30 cellular contexts compared by ENCODE assay signal in genomic region chr9:95450171-95451107, GRCh38.
DNase-seq lines count a peak whose midpoint lies in the region; ATAC-seq and TF ChIP-seq lines count a peak whose summit lies in the region.
"Had no signal": no experiment of that assay in that cellular context is flagged by ENCODE, and none has a peak within 500 bp of the region (broad histone marks: within the 10 kb centered on the region; RNA-seq: fewer than 3 reads in every experiment).

No MANE protein-coding gene starts in this region.

- H3K27me3 ChIP-seq in HUES48 (ENCODE audit: control insufficient read depth, insufficient read depth, low read length) (no peaks in the 10 kb centered on the region), ectodermal cell (ENCODE audit: control insufficient read depth, insufficient read depth, low read length, poor library complexity, severe bottlenecking) (no peaks in the 10 kb centered on the region), upper lobe of right lung (no peaks in the 10 kb centered on the region)
- H3K27me3 ChIP-seq: heart right ventricle, Peyer's patch, right atrium auricular region, testis, vagina had no signal

- H3K9me3 ChIP-seq in HUES48 (ENCODE audit: control insufficient read depth, insufficient read depth, low read length): no peaks in the 10 kb centered on the region
- H3K9me3 ChIP-seq in ectodermal cell (ENCODE audit: control insufficient read depth, low read length): no peaks in the 10 kb centered on the region
- no peaks in the 10 kb centered on the region for H3K9me3 ChIP-seq in upper lobe of right lung
- H3K9me3 ChIP-seq: heart right ventricle, Peyer's patch, right atrium auricular region, testis, vagina had no signal

- H3K4me3 Mint-ChIP-seq in mesothelial cell of epicardium: no peak overlapping the region
- H3K4me3 Mint-ChIP-seq: activated CD4-positive, alpha-beta T cell treated with anti-CD3 and anti-CD28 coated beads for 36 hours; activated CD8-positive, alpha-beta T cell treated with anti-CD3 and anti-CD28 coated beads for 36 hours; activated naive CD4-positive, alpha-beta T cell treated with anti-CD3 and anti-CD28 coated beads for 36 hours; memory B cell; naive thymus-derived CD4-positive, alpha-beta T cell had no signal

- H3K4me3 ChIP-seq in HUES48 (ENCODE audit: low read depth, low read length) (no peak overlapping the region), ectodermal cell (ENCODE audit: insufficient read depth, low read depth, low read length) (no peak overlapping the region), upper lobe of right lung (no peak overlapping the region)
- H3K4me3 ChIP-seq: heart right ventricle, Peyer's patch, right atrium auricular region, smooth muscle cell, testis, vagina had no signal

- H3K27ac Mint-ChIP-seq in mesothelial cell of epicardium: peak overlapping the region; percentile 41
- H3K27ac Mint-ChIP-seq: activated CD4-positive, alpha-beta T cell treated with anti-CD3 and anti-CD28 coated beads for 36 hours; activated CD8-positive, alpha-beta T cell treated with anti-CD3 and anti-CD28 coated beads for 36 hours; activated naive CD4-positive, alpha-beta T cell treated with anti-CD3 and anti-CD28 coated beads for 36 hours; memory B cell; naive thymus-derived CD4-positive, alpha-beta T cell had no signal

- H3K27me3 Mint-ChIP-seq in mesothelial cell of epicardium (ENCODE audit: low read depth): no peaks in the 10 kb centered on the region
- H3K27me3 Mint-ChIP-seq: activated CD4-positive, alpha-beta T cell treated with anti-CD3 and anti-CD28 coated beads for 36 hours; activated CD8-positive, alpha-beta T cell treated with anti-CD3 and anti-CD28 coated beads for 36 hours had no signal

- H3K36me3 ChIP-seq in HUES48 (ENCODE audit: control insufficient read depth, insufficient read depth, low read length): peaks cover 92% of the 10 kb centered on the region
- peaks cover 31% of the 10 kb centered on the region for H3K36me3 ChIP-seq in ectodermal cell (ENCODE audit: control insufficient read depth, insufficient read depth, low read length)
- H3K36me3 ChIP-seq in upper lobe of right lung: peaks cover 79% of the 10 kb centered on the region

- H3K4me1 Mint-ChIP-seq in mesothelial cell of epicardium: peaks cover 28% of the 10 kb centered on the region

- H3K36me3 Mint-ChIP-seq in mesothelial cell of epicardium: peaks cover 53% of the 10 kb centered on the region

- peaks cover 34% of the 10 kb centered on the region for H3K4me1 ChIP-seq in HUES48 (ENCODE audit: control insufficient read depth, insufficient read depth, low read length)
- H3K4me1 ChIP-seq in ectodermal cell (ENCODE audit: control insufficient read depth, insufficient read depth, low read length): peaks cover 58% of the 10 kb centered on the region
- H3K4me1 ChIP-seq in upper lobe of right lung: no peaks in the 10 kb centered on the region
- H3K4me1 ChIP-seq: Peyer's patch, right atrium auricular region, vagina had no signal

- no peak for ATAC-seq in upper lobe of right lung
- ATAC-seq: activated CD4-positive, alpha-beta T cell treated with anti-CD3 and anti-CD28 coated beads for 36 hours; activated CD8-positive, alpha-beta T cell treated with anti-CD3 and anti-CD28 coated beads for 36 hours; heart right ventricle; left lobe of liver; naive thymus-derived CD4-positive, alpha-beta T cell; stimulated activated naive CD8-positive, alpha-beta T cell treated with anti-CD3 and anti-CD28 coated beads, Interleukin-15, Interleukin-2, amounts not matched to agents 100 U/mL and 50 U/mL, for 24 hours had no signal

- WGBS in ectodermal cell, 2 experiments: 56 to 57% methylated on average over 11 of the region's 11 CpGs

- peak overlapping the region; percentile 56 for H3K27ac ChIP-seq in HUES48 (ENCODE audit: low read depth, low read length)
- H3K27ac ChIP-seq in ectodermal cell (ENCODE audit: insufficient read depth, low read depth, low read length, poor library complexity, severe bottlenecking): peak overlapping the region; percentile 20
- H3K27ac ChIP-seq in upper lobe of right lung: no peak overlapping the region
- H3K27ac ChIP-seq: heart right ventricle, right atrium auricular region, vagina had no signal

- no peak for DNase-seq in mesothelial cell of epicardium (ENCODE audit: low spot score in 2 of 2, unreplicated experiment in 2 of 2)
- peak; percentile 46 for DNase-seq in retina
- no peak for DNase-seq in AG20443 (ENCODE audit: low spot score)
- DNase-seq in activated CD4-positive, alpha-beta T cell treated with anti-CD3 and anti-CD28 coated beads for 1 hour: no peak
- DNase-seq in SKM-1 treated with dmso at 0.1 percent for 144 hours (lab: John Stamatoyannopoulos, UW; ENCODE audit: unreplicated experiment): no peak
- DNase-seq in upper lobe of right lung: no peak
- DNase-seq: activated CD4-positive, alpha-beta T cell treated with anti-CD3 and anti-CD28 coated beads for 36 hours; activated CD8-positive, alpha-beta memory T cell treated with anti-CD3 and anti-CD28 coated beads, Interleukin-2, amount 50 U/mL, for 48 hours; activated CD8-positive, alpha-beta T cell treated with anti-CD3 and anti-CD28 coated beads for 36 hours; activated naive CD4-positive, alpha-beta T cell treated with anti-CD3 and anti-CD28 coated beads for 36 hours; DMS 273 treated with DMSO at 0.1 percent for 48 hours; foreskin melanocyte; H7; heart right ventricle; naive thymus-derived CD4-positive, alpha-beta T cell; NCI-H146; NCI-H446; NCI-H774; Peyer's patch; SHP77; stimulated activated naive CD8-positive, alpha-beta T cell treated with anti-CD3 and anti-CD28 coated beads, Interleukin-15, Interleukin-2, amounts not matched to agents 100 U/mL and 50 U/mL, for 24 hours; SW 1271; testis had no signal

- no peaks in the 10 kb centered on the region for H3K9me3 Mint-ChIP-seq in mesothelial cell of epicardium
- H3K9me3 Mint-ChIP-seq: activated CD8-positive, alpha-beta T cell treated with anti-CD3 and anti-CD28 coated beads for 36 hours; activated naive CD4-positive, alpha-beta T cell treated with anti-CD3 and anti-CD28 coated beads for 36 hours; memory B cell had no signal

- intact Hi-C loops in upper lobe of right lung (cut with DNase I): no loop called here

- TF ChIP-seq CTCF in mesothelial cell of epicardium (IDR thresholded peaks at IDR 0.05; ENCODE audit: unreplicated experiment): no peak
- TF ChIP-seq CTCF in upper lobe of right lung (IDR thresholded peaks at IDR 0.05): no peak

- no peak overlapping the region for H3K9ac ChIP-seq in HUES48 (ENCODE audit: low read depth, low read length)
